In genomic region chr12:520119-520518, GRCh38 we compare ENCODE assay signal across 19 cellular contexts.
DNase-seq lines count a peak whose midpoint lies in the region; ATAC-seq and TF ChIP-seq lines count a peak whose summit lies in the region.
"Had no signal": no experiment of that assay in that cellular context is flagged by ENCODE, and none has a peak within 500 bp of the region (broad histone marks: within the 10 kb centered on the region; RNA-seq: fewer than 3 reads in every experiment).

No MANE protein-coding gene starts in this region.

- no peak for ATAC-seq in GM19035 (IDR thresholded peaks at IDR 0.05; ENCODE audit: unreplicated experiment)

- no peak overlapping the region for H3K4me2 ChIP-seq in trophoblast cell (ENCODE audit: low read length)
- H3K4me2 ChIP-seq: BLaER1 had no signal

- no peak overlapping the region for H3K9ac ChIP-seq in endocrine pancreas (ENCODE audit: control insufficient read depth, insufficient read depth, low read length)
- no peak overlapping the region for H3K9ac ChIP-seq in trophoblast cell (ENCODE audit: low read length)
- H3K9ac ChIP-seq: BLaER1 had no signal

- peaks cover 4% of the 10 kb centered on the region for H3K79me1 ChIP-seq in trophoblast cell (ENCODE audit: low read length)

- no peaks in the 10 kb centered on the region for H3K36me3 ChIP-seq in Caco-2 (ENCODE audit: control insufficient read depth, insufficient read depth, low read length)
- H3K36me3 ChIP-seq in endocrine pancreas (ENCODE audit: control insufficient read depth, insufficient read depth, low read length), result no peaks in the 10 kb centered on the region
- no peaks in the 10 kb centered on the region for H3K36me3 ChIP-seq in trophoblast cell (ENCODE audit: control insufficient read depth in 1 of 2, insufficient read depth in 2 of 2, low read length in 2 of 2)
- H3K36me3 ChIP-seq: BE2C, BLaER1 had no signal

- no peak overlapping the region for H2AK5ac ChIP-seq in trophoblast cell (ENCODE audit: low read length)

- CTCF ChIA-PET in Caco-2 (lab: Charles Lee), result interaction anchor here (0.8 to 1.4 kb wide), 4 partner anchors 10 to 294 kb away, joined by 3 to 11 read pairs (median 6); no protein-coding TSS in a partner anchor

- H2BK5ac ChIP-seq in trophoblast cell (ENCODE audit: low read depth, low read length, poor library complexity), result no peak overlapping the region

- H3K27ac ChIP-seq in trophoblast cell (ENCODE audit: low read depth, low read length), result no peak overlapping the region
- H3K27ac ChIP-seq: BLaER1 had no signal

- no peaks in the 10 kb centered on the region for H3K9me3 Mint-ChIP-seq in Caco-2 (ENCODE audit: unreplicated experiment)
- no peaks in the 10 kb centered on the region for H3K9me3 Mint-ChIP-seq in neural crest cell
- H3K9me3 Mint-ChIP-seq: CD14-positive monocyte; CD4-positive, alpha-beta memory T cell; CD8-positive, alpha-beta memory T cell had no signal

- peak overlapping the region; percentile 49 for H3K14ac ChIP-seq in trophoblast cell (ENCODE audit: low read length)

- peak overlapping the region; percentile 18 for H2BK120ac ChIP-seq in trophoblast cell (ENCODE audit: insufficient read depth, low read length, poor library complexity)

- H3K4me1 ChIP-seq in Caco-2 (peaks cover 58% of the 10 kb centered on the region), endocrine pancreas (ENCODE audit: control insufficient read depth, insufficient read depth, low read length) (peaks cover 11% of the 10 kb centered on the region), trophoblast cell (ENCODE audit: control insufficient read depth in 1 of 2, insufficient read depth in 2 of 2, low read length in 2 of 2) (peaks cover 16 to 23% of the 10 kb centered on the region in 2 experiments)
- H3K4me1 ChIP-seq: BE2C, BLaER1 had no signal

- H3K27ac Mint-ChIP-seq in Caco-2 (ENCODE audit: unreplicated experiment) (peak overlapping the region; percentile 58), neural crest cell (ENCODE audit: unreplicated experiment) (peak overlapping the region; percentile 46)
- H3K27ac Mint-ChIP-seq: CD14-positive monocyte; CD4-positive, alpha-beta memory T cell; CD4-positive, CD25-positive, alpha-beta regulatory T cell had no signal

- no CpG with 5 or more reads among the region's 2 CpGs for WGBS in trophoblast cell (ENCODE audit: extremely low coverage, insufficient coverage, insufficient read length)

- POLR2A ChIA-PET in Caco-2 (lab: Charles Lee), result interaction anchor here (0.8 to 1.1 kb wide), 2 partner anchors 14 to 17 kb away, joined by 3 to 4 read pairs; no protein-coding TSS in a partner anchor

- H4K8ac ChIP-seq in trophoblast cell (ENCODE audit: low read depth, low read length), result no peak overlapping the region

- no peak overlapping the region for H2AFZ ChIP-seq in trophoblast cell (ENCODE audit: insufficient read depth, low read length, poor library complexity)

- peaks cover 37% of the 10 kb centered on the region for H3K4me1 Mint-ChIP-seq in Caco-2 (ENCODE audit: low read depth, unreplicated experiment)
- peaks cover 7% of the 10 kb centered on the region for H3K4me1 Mint-ChIP-seq in neural crest cell
- H3K4me1 Mint-ChIP-seq: CD4-positive, CD25-positive, alpha-beta regulatory T cell had no signal

- TF ChIP-seq CTCF in Caco-2 (IDR thresholded peaks at IDR 0.05; ENCODE audit: insufficient read depth in 1 of 2, low read depth in 1 of 2, low read length in 1 of 2, severe bottlenecking in 1 of 2, unreplicated experiment in 1 of 2) (no peak), neural crest cell (conservative IDR thresholded peaks at IDR 0.05) (no peak)

- H3K4me3 ChIP-seq in Caco-2 (ENCODE audit: low read depth, low read length) (no peak overlapping the region), endocrine pancreas (ENCODE audit: control insufficient read depth, insufficient read depth, low read length) (peak overlapping the region; percentile 26), trophoblast cell (ENCODE audit: low read depth, low read length) (no peak overlapping the region)
- H3K4me3 ChIP-seq: BLaER1 had no signal

- no peaks in the 10 kb centered on the region for H3K9me3 ChIP-seq in Caco-2
- H3K9me3 ChIP-seq in endocrine pancreas (ENCODE audit: control insufficient read depth, low read length), result no peaks in the 10 kb centered on the region
- H3K9me3 ChIP-seq in trophoblast cell (ENCODE audit: insufficient read depth, low read depth, low read length), result no peaks in the 10 kb centered on the region
- H3K9me3 ChIP-seq: BE2C, BLaER1 had no signal

- BruUV-seq in Caco-2 (replicated peaks; lab: Mats Ljungman, UMichigan), result no TSS peak

- peak in 1 of 2 experiments; percentile 53 for DNase-seq in Caco-2
- no peak for DNase-seq in neural crest cell (ENCODE audit: low read depth, low spot score)
- peak in 1 of 2 donors; percentile 80 for DNase-seq in trophoblast cell
- no peak for DNase-seq in NCI-H2171 (lab: John Stamatoyannopoulos, UW)
- no peak for DNase-seq in NCI-H748 (lab: John Stamatoyannopoulos, UW; ENCODE audit: unreplicated experiment)
- DNase-seq: 8988T; ACHN; BE2C; C1 segment of cervical spinal cord; Calu3; CD4-positive, alpha-beta memory T cell; CD4-positive, CD25-positive, alpha-beta regulatory T cell; CD8-positive, alpha-beta memory T cell; COR-L47; GF-D8 had no signal

- H3K23ac ChIP-seq in trophoblast cell (ENCODE audit: low read length), result no peak overlapping the region

- H3K4ac ChIP-seq in trophoblast cell (ENCODE audit: low read depth, low read length), result no peak overlapping the region

- H3K18ac ChIP-seq in trophoblast cell (ENCODE audit: low read length), result no peak overlapping the region

- H3K27me3 Mint-ChIP-seq in Caco-2 (ENCODE audit: insufficient read depth, unreplicated experiment), result no peaks in the 10 kb centered on the region
- no peaks in the 10 kb centered on the region for H3K27me3 Mint-ChIP-seq in neural crest cell (ENCODE audit: low read depth)

- H4K12ac ChIP-seq in trophoblast cell (ENCODE audit: low read depth, low read length), result no peak overlapping the region

- no peaks in the 10 kb centered on the region for H3K79me2 ChIP-seq in trophoblast cell (ENCODE audit: control insufficient read depth, insufficient read depth, low read length, poor library complexity)

- H3K4me3 Mint-ChIP-seq in Caco-2 (ENCODE audit: unreplicated experiment), result peak overlapping the region; percentile 7
- no peak overlapping the region for H3K4me3 Mint-ChIP-seq in neural crest cell
- H3K4me3 Mint-ChIP-seq: CD14-positive monocyte; CD4-positive, alpha-beta memory T cell; CD4-positive, CD25-positive, alpha-beta regulatory T cell; CD8-positive, alpha-beta memory T cell had no signal

- no peaks in the 10 kb centered on the region for H3K27me3 ChIP-seq in Caco-2 (replicated peaks; ENCODE audit: control insufficient read depth, insufficient read depth, low read length)
- no peaks in the 10 kb centered on the region for H3K27me3 ChIP-seq in endocrine pancreas (ENCODE audit: control insufficient read depth, insufficient read depth, low read length)
- H3K27me3 ChIP-seq in trophoblast cell (ENCODE audit: insufficient read depth, low read length), result no peaks in the 10 kb centered on the region
- H3K27me3 ChIP-seq: BLaER1 had no signal

- peak overlapping the region; percentile 10 for H2BK12ac ChIP-seq in trophoblast cell (ENCODE audit: low read length)

- H4K91ac ChIP-seq in trophoblast cell (ENCODE audit: low read depth, low read length), result no peak overlapping the region

- H3K36me3 Mint-ChIP-seq in Caco-2 (ENCODE audit: insufficient read depth, unreplicated experiment) (peaks cover 21% of the 10 kb centered on the region), neural crest cell (ENCODE audit: low read depth) (no peaks in the 10 kb centered on the region)
- H3K36me3 Mint-ChIP-seq: CD14-positive monocyte; CD4-positive, alpha-beta memory T cell; CD4-positive, CD25-positive, alpha-beta regulatory T cell; CD8-positive, alpha-beta memory T cell had no signal

- intact Hi-C loops in Caco-2 (cut with micrococcal nuclease; ENCODE audit: unreplicated experiment), result no loop called here
